Comparison of ENCODE assay signal across 15 cellular contexts in genomic region chr12:53496752-53497032, GRCh38. TPM values are rescaled to one million over a fixed set of nuclear protein-coding genes. Genes with fewer than 3 reads are reported as not detected.
A peak's percentile ranks its signal among the peaks of the same experiment; 100 is the strongest.
DNase-seq lines count a peak whose midpoint lies in the region; ATAC-seq, FAIRE-seq and TF ChIP-seq lines count a peak whose summit lies in the region.
"Had no signal": no experiment of that assay in that cellular context is flagged by ENCODE, and none has a peak within 500 bp of the region (broad histone marks: within the 10 kb centered on the region; RNA-seq: fewer than 3 reads in every experiment).

No MANE protein-coding gene starts in this region.

- peaks cover 41% of the 10 kb centered on the region for H3K4me1 ChIP-seq in cardiac muscle cell (ENCODE audit: low read depth)
- H3K4me1 ChIP-seq in heart left ventricle: peaks cover 2 to 55% (median 35%) of the 10 kb centered on the region in 12 donors
- peaks cover 15 to 54% (median 24%) of the 10 kb centered on the region in 4 experiments for H3K4me1 ChIP-seq in H1 (replicated peaks in 1 of 4; ENCODE audit: control insufficient read depth in 3 of 4, insufficient read depth in 4 of 4, low read length in 3 of 4)
- peaks cover 51% of the 10 kb centered on the region for H3K4me1 ChIP-seq in upper lobe of right lung

- TF ChIP-seq POLR2A in heart left ventricle (IDR thresholded peaks at IDR 0.05): no peak
- no peak for TF ChIP-seq POLR2A in H1 (IDR thresholded peaks at IDR 0.05; ENCODE audit: control extremely low read depth in 1 of 2, low read depth in 2 of 2, low read length in 2 of 2)

- H4K20me1 ChIP-seq in H1 (replicated peaks in 1 of 2; ENCODE audit: control insufficient read depth in 1 of 2, insufficient read depth in 2 of 2, low read length in 2 of 2): no peaks in the 10 kb centered on the region

- H3K27me3 ChIP-seq in cardiac muscle cell (no peaks in the 10 kb centered on the region), heart left ventricle (no peaks in the 10 kb centered on the region), H1 (replicated peaks in 1 of 4; ENCODE audit: control insufficient read depth in 3 of 4, extremely low read depth in 1 of 4, insufficient read depth in 3 of 4, low read length in 3 of 4) (no peaks in the 10 kb centered on the region), upper lobe of right lung (no peaks in the 10 kb centered on the region)
- H3K27me3 ChIP-seq: testis had no signal

- H2BK15ac ChIP-seq in H1 (ENCODE audit: low read length): peak overlapping the region; percentile 98

- 50 to 89% (median 80%) methylated on average over 1 of the region's 1 CpG for WGBS in heart left ventricle, 4 donors
- 80% methylated on average over 1 of the region's 1 CpG; no CpG with 5 or more reads in 1 of the 2 experiments for WGBS in H1 (ENCODE audit: extremely low coverage in 1 of 2, insufficient coverage in 1 of 2, insufficient read length in 1 of 2, insufficient replicate concordance in 2 of 2, low coverage in 1 of 2, low lambda C conversion rate in 2 of 2, missing lambda C conversion rate in 1 of 2), 2 experiments

- no peak overlapping the region for H2AK5ac ChIP-seq in H1 (ENCODE audit: low read depth, low read length)

- H2BK5ac ChIP-seq in H1 (ENCODE audit: low read depth, low read length): no peak overlapping the region

- no peak for TF ChIP-seq EP300 in H1 (IDR thresholded peaks at IDR 0.05; ENCODE audit: borderline replicate concordance in 1 of 2, low read depth in 2 of 2, low read length in 2 of 2)

- peak overlapping the region; percentile 53 to 54; a peak in 2 of 4 replicates for H3K4me2 ChIP-seq in H1 (ENCODE audit: insufficient read depth in 1 of 2, low read depth in 2 of 2, low read length in 2 of 2)

- H2BK120ac ChIP-seq in H1 (replicated peaks; ENCODE audit: low read depth, low read length): no peak overlapping the region

- intact Hi-C loops in heart left ventricle (cut with DNase I): loop anchor here in 2 of 10 donors (5.0 kb wide), 2 partner anchors 34 to 39 kb away; no protein-coding TSS in a partner anchor
- intact Hi-C loops in upper lobe of right lung (cut with DNase I): no loop called here

- no peak for TF ChIP-seq RAD21 in H1 (IDR thresholded peaks at IDR 0.05 in 1 of 2, conservative IDR thresholded peaks at IDR 0.05 in 1 of 2; ENCODE audit: low read depth in 2 of 2, low read length in 2 of 2)

- H3K9ac ChIP-seq in H1 (replicated peaks in 1 of 4; ENCODE audit: extremely low read depth in 1 of 4, low read depth in 3 of 4, low read length in 3 of 4): no peak overlapping the region

- H3K4me3 ChIP-seq in cardiac muscle cell (no peak overlapping the region), heart left ventricle (peak overlapping the region in 3 of 12 donors; percentile 6 to 14 (median 12)), H1 (ENCODE audit: extremely low read depth in 1 of 4, insufficient read depth in 2 of 4, low read depth in 3 of 4, low read length in 4 of 4) (peak overlapping the region in 1 of 4 experiments; percentile 27; a peak in 1 of 8 replicates), upper lobe of right lung (peak overlapping the region; percentile 7)
- H3K4me3 ChIP-seq: testis had no signal

- CTCF ChIA-PET in H1 (lab: Charles Lee; ENCODE audit: partially characterized antibody): interaction anchor here (2.1 to 5.5 kb wide), 2 partner anchors 12 to 14 kb away, joined by 8 to 41 read pairs; no protein-coding TSS in a partner anchor

- peaks cover 4% of the 10 kb centered on the region for H3K27me3 Mint-ChIP-seq in nephron (ENCODE audit: low read depth)
- H3K27me3 Mint-ChIP-seq: activated CD4-positive, alpha-beta T cell treated with anti-CD3 and anti-CD28 coated beads for 36 hours had no signal

- H3K36me3 ChIP-seq in cardiac muscle cell (no peaks in the 10 kb centered on the region), heart left ventricle (no peaks in the 10 kb centered on the region), H1 (ENCODE audit: control insufficient read depth in 2 of 4, insufficient read depth in 4 of 4, low read length in 3 of 4) (no peaks in the 10 kb centered on the region), upper lobe of right lung (no peaks in the 10 kb centered on the region)

- H3K27ac Mint-ChIP-seq in nephron: peak overlapping the region; percentile 96 to 99 (median 98)
- H3K27ac Mint-ChIP-seq: activated CD4-positive, alpha-beta T cell treated with anti-CD3 and anti-CD28 coated beads for 36 hours had no signal

- H3K9me3 ChIP-seq in cardiac muscle cell (ENCODE audit: low read depth) (no peaks in the 10 kb centered on the region), heart left ventricle (no peaks in the 10 kb centered on the region), H1 (ENCODE audit: insufficient read depth in 2 of 2, low read depth in 1 of 2, low read length in 1 of 2) (no peaks in the 10 kb centered on the region), upper lobe of right lung (no peaks in the 10 kb centered on the region)
- H3K9me3 ChIP-seq: testis had no signal

- peak overlapping the region; percentile 88 for H3K27ac ChIP-seq in cardiac muscle cell
- H3K27ac ChIP-seq in heart left ventricle: peak overlapping the region in 6 of 12 donors; percentile 19 to 67 (median 51)
- H3K27ac ChIP-seq in H1 (ENCODE audit: low read depth, low read length): no peak overlapping the region
- H3K27ac ChIP-seq in upper lobe of right lung: peak overlapping the region; percentile 8

- ATAC-seq in heart left ventricle: no peak
- no peak for ATAC-seq in upper lobe of right lung
- ATAC-seq: activated CD4-positive, alpha-beta T cell treated with anti-CD3 and anti-CD28 coated beads for 36 hours; activated T-cell treated with anti-CD3 and anti-CD28 coated beads, Interleukin-2, amount 50 U/mL, for 4 hours had no signal

- H4K5ac ChIP-seq in H1 (ENCODE audit: insufficient read length, low read depth, low read length): no peak overlapping the region

- H3K9me3 Mint-ChIP-seq in nephron: no peaks in the 10 kb centered on the region
- H3K9me3 Mint-ChIP-seq: activated T-cell treated with anti-CD3 and anti-CD28 coated beads, Interleukin-2, amount 50 U/mL, for 4 hours had no signal

- TF ChIP-seq CTCF in cardiac muscle cell (IDR thresholded peaks at IDR 0.05; ENCODE audit: low read depth, low read length) (no peak), heart left ventricle (IDR thresholded peaks at IDR 0.05) (no peak), H1 (IDR thresholded peaks at IDR 0.05; ENCODE audit: control extremely low read depth in 1 of 3, insufficient read depth in 1 of 3, low read depth in 1 of 3, low read length in 3 of 3) (no peak), nephron (IDR thresholded peaks at IDR 0.05; ENCODE audit: unreplicated experiment in 3 of 3) (no peak), upper lobe of right lung (IDR thresholded peaks at IDR 0.05) (no peak)

- H2BK20ac ChIP-seq in H1 (ENCODE audit: low read length): no peak overlapping the region

- H3K56ac ChIP-seq in H1 (replicated peaks; ENCODE audit: insufficient read length, low read depth, low read length): no peak overlapping the region

- POLR2A ChIA-PET in H1 (lab: Charles Lee; ENCODE audit: partially characterized antibody): interaction anchor here (1.4 to 67.0 kb wide), 4 partner anchors 3 to 175 kb away, joined by 4 to 3397 read pairs (median 1728); partner anchors contain the start of genes AAAS, MAP3K12, NPFF and PCBP2

- H4K8ac ChIP-seq in H1 (ENCODE audit: extremely low read depth, insufficient read depth, low read length): no peak overlapping the region

- no peak for FAIRE-seq in H1 (lab: Jason Lieb, UNC)
- FAIRE-seq: A204.1, small intestine had no signal

- no peaks in the 10 kb centered on the region for H3K36me3 Mint-ChIP-seq in nephron (ENCODE audit: low read depth)

- H3K18ac ChIP-seq in H1 (ENCODE audit: extremely low read depth, low read length): no peak overlapping the region

- H3K4me1 Mint-ChIP-seq in nephron: peaks cover 69% of the 10 kb centered on the region

- no peak overlapping the region for H2AFZ ChIP-seq in H1 (ENCODE audit: low read length)

- DNase-seq in cardiac muscle cell (ENCODE audit: low read depth in 1 of 2, low spot score in 1 of 2) (peak in 1 of 2 donors; percentile 40), heart left ventricle (no peak), H1 (ENCODE audit: low read depth in 1 of 2, low spot score in 2 of 2) (no peak), upper lobe of right lung (no peak), hippocampal formation (lab: John Stamatoyannopoulos, UW) (no peak), AG08395 (ENCODE audit: low spot score) (no peak), middle frontal gyrus (ENCODE audit: extremely low spot score, low spot score) (no peak)
- DNase-seq: activated CD4-positive, alpha-beta T cell treated with anti-CD3 and anti-CD28 coated beads for 36 hours; activated T-cell treated with anti-CD3 and anti-CD28 coated beads, Interleukin-2, amount 50 U/mL, for 4 hours; NCI-H2171 had no signal

- peak overlapping the region; percentile 54; the same call in 1 of the 2 replicates for H2BK12ac ChIP-seq in H1 (ENCODE audit: low read depth, low read length)

- H4K91ac ChIP-seq in H1 (replicated peaks; ENCODE audit: insufficient read length, low read length): no peak overlapping the region

- H3K23ac ChIP-seq in H1 (ENCODE audit: insufficient read length): no peak overlapping the region

- peaks cover 32% of the 10 kb centered on the region for H3K23me2 ChIP-seq in H1 (ENCODE audit: low read depth, low read length)

- H3K4me3 Mint-ChIP-seq in nephron: peak overlapping the region; percentile 79 to 96 (median 83)
- H3K4me3 Mint-ChIP-seq: activated CD4-positive, alpha-beta T cell treated with anti-CD3 and anti-CD28 coated beads for 36 hours; activated T-cell treated with anti-CD3 and anti-CD28 coated beads, Interleukin-2, amount 50 U/mL, for 4 hours had no signal

- H3K4ac ChIP-seq in H1 (replicated peaks; ENCODE audit: insufficient read length, low read depth, low read length): no peak overlapping the region

- H3K14ac ChIP-seq in H1 (ENCODE audit: insufficient read length): no peak overlapping the region

- peaks cover 0 to 20% of the 10 kb centered on the region in 2 experiments; a peak in 2 of 4 replicates for H3K79me2 ChIP-seq in H1 (ENCODE audit: control insufficient read depth in 1 of 2, insufficient read depth in 2 of 2, low read length in 2 of 2)

- H3K79me1 ChIP-seq in H1 (ENCODE audit: low read depth, low read length): peaks cover 10% of the 10 kb centered on the region

RNA-seq across cellular contexts. Expression of gene MAP3K12, which starts 2.6 kb away (rescaled TPM):
- total RNA-seq in cardiac muscle cell (18.5 and 26.1 TPM in 2 replicates), heart left ventricle (10 to 100 TPM in 2 of 9 donors, 1 to 10 TPM in 7; 3.3 to 12.6 (median 4.2) TPM), upper lobe of right lung (22.3 TPM)
- polyA plus RNA-seq in cardiac muscle cell (15.1 and 17.6 TPM in 2 replicates), heart left ventricle (1 to 10 TPM; 4.5 to 6.5 TPM), H1 (2011; rRNA removed) (42.7 and 54.1 TPM in 2 replicates)
- 21.4 and 23.4 TPM in 2 replicates for total RNA-seq in H1 (2021; fragmentation: NEBNext Ultra II Directional; extraction: Animal tissue kit (Norgen Biotek cat#: 25700))
- 37.7 TPM for polyA plus RNA-seq in H1 (2011; cell fraction: cytosol; rRNA removed)
- polyA plus RNA-seq in H1 (2011; cell fraction: nucleus; rRNA removed): 232 TPM
- 31.0 to 35.0 TPM (median 33.4 TPM) in 4 replicates for polyA plus RNA-seq in H1 (2012, experiment 1 of 2)
- polyA plus RNA-seq in H1 (2012, experiment 2 of 2): 14.6 TPM
- polyA plus RNA-seq in H1 (2013, experiment 1 of 2): 20.2 TPM
- polyA plus RNA-seq in H1 (2013, experiment 2 of 2): 15.6 TPM
- 28.1 and 35.5 TPM in 2 replicates for polyA minus RNA-seq in H1 (2011; rRNA and poly(A)+ RNA removed)
- 16.5 TPM for polyA minus RNA-seq in H1 (2011; cell fraction: cytosol; rRNA and poly(A)+ RNA removed)
- 48.2 TPM for polyA minus RNA-seq in H1 (2011; cell fraction: nucleus; rRNA and poly(A)+ RNA removed)

RNA-seq across cellular contexts. Expression of gene TARBP2, which starts 4.4 kb away (rescaled TPM):
- total RNA-seq in cardiac muscle cell (58.3 and 68.1 TPM in 2 replicates), heart left ventricle (10 to 100 TPM in 5 of 9 donors, 1 to 10 TPM in 4; 7.8 to 19.5 (median 10.1) TPM), upper lobe of right lung (33.1 TPM)
- polyA plus RNA-seq in cardiac muscle cell (69.2 and 79.8 TPM in 2 replicates), heart left ventricle (10 to 100 TPM; 12.6 to 23.5 TPM), H1 (2011; rRNA removed) (122 and 135 TPM in 2 replicates)
- total RNA-seq in H1 (2021; fragmentation: NEBNext Ultra II Directional; extraction: Animal tissue kit (Norgen Biotek cat#: 25700)): 66.1 and 69.9 TPM in 2 replicates
- 116 TPM for polyA plus RNA-seq in H1 (2011; cell fraction: cytosol; rRNA removed)
- 195 TPM for polyA plus RNA-seq in H1 (2011; cell fraction: nucleus; rRNA removed)
- polyA plus RNA-seq in H1 (2012, experiment 1 of 2): 62.0 to 84.4 TPM (median 79.7 TPM) in 4 replicates
- polyA plus RNA-seq in H1 (2012, experiment 2 of 2): 104 TPM
- polyA plus RNA-seq in H1 (2013, experiment 1 of 2): 41.8 TPM
- 36.4 TPM for polyA plus RNA-seq in H1 (2013, experiment 2 of 2)
- 42.1 and 48.2 TPM in 2 replicates for polyA minus RNA-seq in H1 (2011; rRNA and poly(A)+ RNA removed)
- polyA minus RNA-seq in H1 (2011; cell fraction: cytosol; rRNA and poly(A)+ RNA removed): 38.6 TPM
- 65.6 TPM for polyA minus RNA-seq in H1 (2011; cell fraction: nucleus; rRNA and poly(A)+ RNA removed)

RNA-seq across cellular contexts. Expression of gene NPFF, which starts 10.6 kb away (rescaled TPM):
- not detected in 2 replicates for total RNA-seq in cardiac muscle cell
- polyA plus RNA-seq in cardiac muscle cell: not detected in 2 replicates
- not detected for total RNA-seq in heart left ventricle
- polyA plus RNA-seq in heart left ventricle: not detected
- total RNA-seq in H1 (2021; fragmentation: NEBNext Ultra II Directional; extraction: Animal tissue kit (Norgen Biotek cat#: 25700)): 0.80 TPM in 1 of 2 replicates, not detected in the other
- not detected in 2 replicates for polyA plus RNA-seq in H1 (2011; rRNA removed)
- not detected for polyA plus RNA-seq in H1 (2011; cell fraction: cytosol; rRNA removed)
- not detected for polyA plus RNA-seq in H1 (2011; cell fraction: nucleus; rRNA removed)
- polyA plus RNA-seq in H1 (2012, experiment 1 of 2): 0.42 to 1.6 TPM (median 0.61 TPM) in 3 of 4 replicates, not detected in the other
- polyA plus RNA-seq in H1 (2012, experiment 2 of 2): not detected
- polyA plus RNA-seq in H1 (2013, experiment 1 of 2): 0.36 TPM
- 0.50 TPM for polyA plus RNA-seq in H1 (2013, experiment 2 of 2)
- not detected in 2 replicates for polyA minus RNA-seq in H1 (2011; rRNA and poly(A)+ RNA removed)
- polyA minus RNA-seq in H1 (2011; cell fraction: cytosol; rRNA and poly(A)+ RNA removed): not detected
- not detected for polyA minus RNA-seq in H1 (2011; cell fraction: nucleus; rRNA and poly(A)+ RNA removed)
- not detected for total RNA-seq in upper lobe of right lung
- total RNA-seq: activated CD4-positive, alpha-beta T cell treated with anti-CD3 and anti-CD28 coated beads for 36 hours; activated T-cell treated with anti-CD3 and anti-CD28 coated beads, Interleukin-2, amount 50 U/mL, for 4 hours; T-helper 1 cell treated with Interleukin-12 subunit alpha and Interleukin-12 subunit beta and Interleukin-4 antibody, amounts not matched to agents 30 ng/mL and 1 ng/mL, for 36 hours had no signal

RNA-seq across cellular contexts. Expression of gene PCBP2, which starts 44.8 kb away (rescaled TPM):
- 213 and 326 TPM in 2 replicates for total RNA-seq in cardiac muscle cell
- 114 and 146 TPM in 2 replicates for polyA plus RNA-seq in cardiac muscle cell
- 100 to 1,000 TPM; 293 to 642 (median 559) TPM for total RNA-seq in heart left ventricle
- polyA plus RNA-seq in heart left ventricle: 100 to 1,000 TPM; 290 to 343 TPM
- total RNA-seq in H1 (2021; fragmentation: NEBNext Ultra II Directional; extraction: Animal tissue kit (Norgen Biotek cat#: 25700)): 1,114 and 1,123 TPM in 2 replicates
- polyA plus RNA-seq in H1 (2011; rRNA removed): 470 and 473 TPM in 2 replicates
- polyA plus RNA-seq in H1 (2011; cell fraction: cytosol; rRNA removed): 420 TPM
- polyA plus RNA-seq in H1 (2011; cell fraction: nucleus; rRNA removed): 526 TPM
- polyA plus RNA-seq in H1 (2012, experiment 1 of 2): 987 to 1,115 TPM (median 1,028 TPM) in 4 replicates
- 1,117 TPM for polyA plus RNA-seq in H1 (2012, experiment 2 of 2)
- polyA plus RNA-seq in H1 (2013, experiment 1 of 2): 462 TPM
- polyA plus RNA-seq in H1 (2013, experiment 2 of 2): 458 TPM
- polyA minus RNA-seq in H1 (2011; rRNA and poly(A)+ RNA removed): 887 and 924 TPM in 2 replicates
- polyA minus RNA-seq in H1 (2011; cell fraction: cytosol; rRNA and poly(A)+ RNA removed): 748 TPM
- 484 TPM for polyA minus RNA-seq in H1 (2011; cell fraction: nucleus; rRNA and poly(A)+ RNA removed)
- total RNA-seq in upper lobe of right lung: 727 TPM

RNA-seq across cellular contexts. Expression of gene PRR13, which starts 55.2 kb away (rescaled TPM):
- 42.9 and 48.3 TPM in 2 replicates for total RNA-seq in cardiac muscle cell
- 169 and 190 TPM in 2 replicates for polyA plus RNA-seq in cardiac muscle cell
- total RNA-seq in heart left ventricle: 100 to 1,000 TPM in 1 of 9 donors, 10 to 100 TPM in 8; 25.7 to 100 (median 53.1) TPM
- 100 to 1,000 TPM in 1 of 2 donors, 10 to 100 TPM in 1; 39.5 to 121 TPM for polyA plus RNA-seq in heart left ventricle
- total RNA-seq in H1 (2021; fragmentation: NEBNext Ultra II Directional; extraction: Animal tissue kit (Norgen Biotek cat#: 25700)): 164 and 185 TPM in 2 replicates
- 80.4 and 82.9 TPM in 2 replicates for polyA plus RNA-seq in H1 (2011; rRNA removed)
- 86.1 TPM for polyA plus RNA-seq in H1 (2011; cell fraction: cytosol; rRNA removed)
- 58.7 TPM for polyA plus RNA-seq in H1 (2011; cell fraction: nucleus; rRNA removed)
- 198 to 336 TPM (median 208 TPM) in 4 replicates for polyA plus RNA-seq in H1 (2012, experiment 1 of 2)
- 220 TPM for polyA plus RNA-seq in H1 (2012, experiment 2 of 2)
- polyA plus RNA-seq in H1 (2013, experiment 1 of 2): 264 TPM
- polyA plus RNA-seq in H1 (2013, experiment 2 of 2): 272 TPM
- polyA minus RNA-seq in H1 (2011; rRNA and poly(A)+ RNA removed): 56.8 and 82.3 TPM in 2 replicates
- 56.5 TPM for polyA minus RNA-seq in H1 (2011; cell fraction: cytosol; rRNA and poly(A)+ RNA removed)
- 35.3 TPM for polyA minus RNA-seq in H1 (2011; cell fraction: nucleus; rRNA and poly(A)+ RNA removed)
- 172 TPM for total RNA-seq in upper lobe of right lung
